18 cellular contexts compared by ENCODE assay signal in the genomic region with DNA sequence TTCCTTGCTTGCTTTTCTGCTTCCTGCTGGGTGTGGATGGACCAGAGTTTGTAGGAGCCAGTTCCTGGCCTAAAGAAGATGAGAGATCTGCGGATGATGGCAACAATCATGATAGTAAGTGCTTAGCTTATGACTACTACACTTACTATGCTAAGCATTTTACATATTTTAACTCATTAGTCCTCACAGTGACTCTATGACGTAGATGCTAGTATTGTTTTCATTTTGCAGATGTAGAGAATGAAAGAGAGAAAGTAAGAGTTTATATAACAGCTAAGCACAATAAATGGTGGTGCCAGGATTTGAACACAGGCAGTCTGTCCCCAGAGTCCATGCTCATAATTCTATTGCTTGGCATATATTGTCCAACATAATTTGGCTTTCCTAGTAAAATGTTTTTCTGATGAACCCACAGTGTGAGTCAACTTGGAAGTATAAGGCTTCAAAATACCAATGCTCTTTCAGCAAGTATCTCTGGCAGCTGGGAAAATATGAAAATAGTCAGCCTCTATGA.
DNase-seq lines count a peak whose midpoint lies in the region; ATAC-seq and TF ChIP-seq lines count a peak whose summit lies in the region.
"Had no signal": no experiment of that assay in that cellular context is flagged by ENCODE, and none has a peak within 500 bp of the region (broad histone marks: within the 10 kb centered on the region; RNA-seq: fewer than 3 reads in every experiment).

No MANE protein-coding gene starts in this region.

- peak overlapping the region; percentile 99 for H3K18ac ChIP-seq in IMR-90 (ENCODE audit: low read depth, low read length)

- H3K27ac Mint-ChIP-seq in stimulated activated naive B cell treated with anti-CD40 and anti-IgM and Interleukin-4, amounts not matched to agents 10 μg/mL and 1 μg/mL and 100 μg/mL, for 72 hours, result no peak overlapping the region
- H3K27ac Mint-ChIP-seq in CD4-positive, alpha-beta T cell, result no peak overlapping the region
- H3K27ac Mint-ChIP-seq: activated T-helper 17 cell treated with anti-CD3 and anti-CD28 coated beads, Interleukin-2, amount 50 U/mL, for 72 hours; effector memory CD8-positive, alpha-beta T cell; mesothelial cell of epicardium had no signal

- H3K36me3 Mint-ChIP-seq in stimulated activated naive B cell treated with anti-CD40 and anti-IgM and Interleukin-4, amounts not matched to agents 10 μg/mL and 1 μg/mL and 100 μg/mL, for 72 hours, result no peaks in the 10 kb centered on the region
- no peaks in the 10 kb centered on the region for H3K36me3 Mint-ChIP-seq in CD4-positive, alpha-beta T cell (ENCODE audit: low read depth)
- H3K36me3 Mint-ChIP-seq: mesothelial cell of epicardium had no signal

- ATAC-seq in IMR-90 (ENCODE audit: low read depth) (peak; percentile 82), GM18861 (IDR thresholded peaks at IDR 0.05; ENCODE audit: unreplicated experiment) (no peak)
- no peak for ATAC-seq in stimulated activated naive B cell treated with anti-CD40 and anti-IgM and Interleukin-4, amounts not matched to agents 10 μg/mL and 1 μg/mL and 100 μg/mL, for 72 hours (replicated peaks)
- ATAC-seq in CD4-positive, alpha-beta T cell (ENCODE audit: poor library complexity), result no peak
- ATAC-seq: activated T-helper 17 cell treated with anti-CD3 and anti-CD28 coated beads, Interleukin-2, amount 50 U/mL, for 72 hours; body of pancreas; effector memory CD8-positive, alpha-beta T cell; HCT116; sciatic nerve had no signal

- peak overlapping the region; percentile 100 for H4K5ac ChIP-seq in IMR-90 (ENCODE audit: low read depth, low read length)

- H3K27ac ChIP-seq in IMR-90 (ENCODE audit: insufficient read depth, low read length) (peak overlapping the region; percentile 92), osteoblast (ENCODE audit: low read depth, low read length) (peak overlapping the region; percentile 74)
- H3K27ac ChIP-seq in CD4-positive, alpha-beta T cell (ENCODE audit: low read depth, low read length), result no peak overlapping the region
- H3K27ac ChIP-seq: body of pancreas, C4-2B had no signal

- H2AFZ ChIP-seq in IMR-90 (replicated peaks; ENCODE audit: low read length, poor library complexity) (no peak overlapping the region), osteoblast (ENCODE audit: low read length) (no peak overlapping the region)

- peak overlapping the region; percentile 55; the same call in 1 of the 2 replicates for H3K9ac ChIP-seq in IMR-90 (ENCODE audit: low read depth, low read length)

- no peaks in the 10 kb centered on the region for H3K79me2 ChIP-seq in osteoblast (ENCODE audit: insufficient read depth, low read length)

- peak overlapping the region; percentile 67; the same call in 1 of the 2 replicates for H2AK5ac ChIP-seq in IMR-90 (ENCODE audit: low read depth, low read length)

- H3K4me2 ChIP-seq in IMR-90 (ENCODE audit: low read depth, low read length), result peak overlapping the region; percentile 72; the same call in 1 of the 2 replicates
- peak overlapping the region; percentile 63 for H3K4me2 ChIP-seq in osteoblast (ENCODE audit: insufficient read depth, low read length)

- H3K9me3 Mint-ChIP-seq in stimulated activated naive B cell treated with anti-CD40 and anti-IgM and Interleukin-4, amounts not matched to agents 10 μg/mL and 1 μg/mL and 100 μg/mL, for 72 hours, result no peaks in the 10 kb centered on the region
- H3K9me3 Mint-ChIP-seq in CD4-positive, alpha-beta T cell, result peaks cover 3% of the 10 kb centered on the region

- no peaks in the 10 kb centered on the region for H3K4me1 Mint-ChIP-seq in stimulated activated naive B cell treated with anti-CD40 and anti-IgM and Interleukin-4, amounts not matched to agents 10 μg/mL and 1 μg/mL and 100 μg/mL, for 72 hours
- H3K4me1 Mint-ChIP-seq in CD4-positive, alpha-beta T cell (ENCODE audit: low read depth), result no peaks in the 10 kb centered on the region
- H3K4me1 Mint-ChIP-seq: activated T-helper 17 cell treated with anti-CD3 and anti-CD28 coated beads, Interleukin-2, amount 50 U/mL, for 72 hours had no signal

- no peak overlapping the region for H2AK9ac ChIP-seq in IMR-90 (replicated peaks; ENCODE audit: low read depth, low read length, poor library complexity)

- H4K91ac ChIP-seq in IMR-90 (ENCODE audit: insufficient read depth, low read depth, low read length), result peak overlapping the region; percentile 91

- peak overlapping the region; percentile 98 for H2BK5ac ChIP-seq in IMR-90 (ENCODE audit: low read depth, low read length, poor library complexity, severe bottlenecking)

- intact Hi-C loops in IMR-90 (cut with micrococcal nuclease), result no loop called here
- intact Hi-C loops in CD4-positive, alpha-beta T cell (cut with DNase I, micrococcal nuclease), result no loop called here

- in situ Hi-C loops in IMR-90 (cut with MboI; ENCODE audit: low sequenced_read_pairs), result no loop called here

- TF ChIP-seq CTCF in IMR-90 (conservative IDR thresholded peaks at IDR 0.05; ENCODE audit: low read depth, low read length), result no peak
- no peak for TF ChIP-seq CTCF in osteoblast (IDR thresholded peaks at IDR 0.05; ENCODE audit: extremely low read depth, low read depth, low read length)
- TF ChIP-seq CTCF in CD4-positive, alpha-beta T cell (IDR thresholded peaks at IDR 0.05), result no peak

- dilution Hi-C loops in IMR-90 (cut with HindIII; ENCODE audit: low sequenced_read_pairs, unreplicated experiment), result no loop called here

- H3K4me3 Mint-ChIP-seq in stimulated activated naive B cell treated with anti-CD40 and anti-IgM and Interleukin-4, amounts not matched to agents 10 μg/mL and 1 μg/mL and 100 μg/mL, for 72 hours, result no peak overlapping the region
- H3K4me3 Mint-ChIP-seq in CD4-positive, alpha-beta T cell, result no peak overlapping the region
- H3K4me3 Mint-ChIP-seq: activated T-helper 17 cell treated with anti-CD3 and anti-CD28 coated beads, Interleukin-2, amount 50 U/mL, for 72 hours; effector memory CD8-positive, alpha-beta T cell; mesothelial cell of epicardium had no signal

- POLR2A ChIA-PET in IMR-90 (lab: Charles Lee; ENCODE audit: unreplicated experiment), result no interaction called here
- POLR2A ChIA-PET in CD4-positive, alpha-beta T cell (lab: Charles Lee), result no interaction called here

- H3K14ac ChIP-seq in IMR-90 (replicated peaks; ENCODE audit: low read depth, low read length), result peak overlapping the region; percentile 77; the same call in 1 of the 2 replicates

- H2BK15ac ChIP-seq in IMR-90 (ENCODE audit: low read depth, low read length), result peak overlapping the region; percentile 74; the same call in 2 of the 3 replicates

- H3K36me3 ChIP-seq in IMR-90 (ENCODE audit: control insufficient read depth, insufficient read depth, low read length) (no peaks in the 10 kb centered on the region), osteoblast (ENCODE audit: insufficient read depth, low read length) (no peaks in the 10 kb centered on the region)

- CTCF ChIA-PET in IMR-90 (lab: Yijun Ruan, JAX), result interaction anchor here (0.8 kb wide), 1 partner anchor 659 kb away, joined by 3 read pairs; no protein-coding TSS in a partner anchor
- CTCF ChIA-PET in CD4-positive, alpha-beta T cell (lab: Charles Lee), result no interaction called here

- peak overlapping the region; percentile 40 to 86; a peak in 3 of 4 replicates for H4K8ac ChIP-seq in IMR-90 (ENCODE audit: low read depth in 2 of 2, low read length in 2 of 2)

- TF ChIP-seq RAD21 in IMR-90 (IDR thresholded peaks at IDR 0.05; ENCODE audit: low read length), result no peak

- H3K4me1 ChIP-seq in IMR-90 (ENCODE audit: control insufficient read depth, insufficient read depth, low read length) (peaks cover 31% of the 10 kb centered on the region), osteoblast (ENCODE audit: insufficient read depth, low read length) (peaks cover 48% of the 10 kb centered on the region)
- H3K4me1 ChIP-seq: body of pancreas had no signal

- H3K9me3 ChIP-seq in IMR-90 (ENCODE audit: control insufficient read depth, insufficient read depth, low read length) (no peaks in the 10 kb centered on the region), osteoblast (ENCODE audit: low read depth, low read length) (no peaks in the 10 kb centered on the region)
- H3K9me3 ChIP-seq in CD4-positive, alpha-beta T cell (ENCODE audit: control insufficient read depth, low read length), result no peaks in the 10 kb centered on the region
- H3K9me3 ChIP-seq: body of pancreas had no signal

- H3K4me3 ChIP-seq in IMR-90 (ENCODE audit: insufficient read depth, low read depth, low read length) (no peak overlapping the region), osteoblast (ENCODE audit: insufficient read depth, low read length) (no peak overlapping the region)
- H3K4me3 ChIP-seq: body of pancreas had no signal

- no peaks in the 10 kb centered on the region for H3K27me3 Mint-ChIP-seq in stimulated activated naive B cell treated with anti-CD40 and anti-IgM and Interleukin-4, amounts not matched to agents 10 μg/mL and 1 μg/mL and 100 μg/mL, for 72 hours
- no peaks in the 10 kb centered on the region for H3K27me3 Mint-ChIP-seq in CD4-positive, alpha-beta T cell
- H3K27me3 Mint-ChIP-seq: activated T-helper 17 cell treated with anti-CD3 and anti-CD28 coated beads, Interleukin-2, amount 50 U/mL, for 72 hours; effector memory CD8-positive, alpha-beta T cell had no signal

- no peak for TF ChIP-seq POLR2A in IMR-90 (IDR thresholded peaks at IDR 0.05; ENCODE audit: low read depth, low read length)

- peak overlapping the region; percentile 92 for H3K4ac ChIP-seq in IMR-90 (ENCODE audit: low read depth, low read length)

- no CpG with 5 or more reads among the region's 2 CpGs for WGBS in IMR-90 (ENCODE audit: extremely low coverage in 2 of 2, insufficient read length in 1 of 2), 2 experiments

- H2BK20ac ChIP-seq in IMR-90 (ENCODE audit: low read depth, low read length), result peak overlapping the region; percentile 90

- no peaks in the 10 kb centered on the region for H4K20me1 ChIP-seq in IMR-90 (ENCODE audit: insufficient read depth, low read length)
- H4K20me1 ChIP-seq in osteoblast (ENCODE audit: insufficient read depth, low read length), result no peaks in the 10 kb centered on the region

- peaks cover 15% of the 10 kb centered on the region for H3K9me1 ChIP-seq in IMR-90 (ENCODE audit: insufficient read depth, low read length)

- peak; percentile 72 for DNase-seq in AG20443 (ENCODE audit: low spot score)
- DNase-seq in IMR-90, result peak; percentile 96
- DNase-seq in dedifferentiated amniotic fluid mesenchymal stem cell (ENCODE audit: extremely low spot score), result peak; percentile 76
- DNase-seq in osteoblast (ENCODE audit: insufficient read length, low spot score, missing footprints), result peak; percentile 49
- DNase-seq in stimulated activated naive B cell treated with anti-CD40 and anti-IgM and Interleukin-4, amounts not matched to agents 10 μg/mL and 1 μg/mL and 100 μg/mL, for 72 hours, result no peak
- no peak for DNase-seq in CD4-positive, alpha-beta T cell
- DNase-seq in globus pallidus (ENCODE audit: low spot score), result no peak
- DNase-seq: body of pancreas; effector memory CD8-positive, alpha-beta T cell; KG1; NCI-H1417; stimulated activated CD4-positive, alpha-beta T cell treated with anti-CD3 and anti-CD28 coated beads, Interleukin-4, amount 100 ng/mL, for 4 hours had no signal

- peak overlapping the region; percentile 96 for H2BK120ac ChIP-seq in IMR-90 (ENCODE audit: low read depth, low read length)

- peak overlapping the region; percentile 65; the same call in 1 of the 2 replicates for H3K56ac ChIP-seq in IMR-90 (ENCODE audit: extremely low read depth, insufficient read depth, low read length)

- no peaks in the 10 kb centered on the region for H3K79me1 ChIP-seq in IMR-90 (ENCODE audit: low read depth in 1 of 2, low read length in 2 of 2)

- H3K23ac ChIP-seq in IMR-90 (ENCODE audit: low read depth, low read length), result no peak overlapping the region; the same call in 1 of the 2 replicates

- H3K27me3 ChIP-seq in IMR-90 (ENCODE audit: control insufficient read depth, insufficient read depth, low read length) (no peaks in the 10 kb centered on the region), osteoblast (ENCODE audit: insufficient read depth, low read length) (no peaks in the 10 kb centered on the region)
- H3K27me3 ChIP-seq in CD4-positive, alpha-beta T cell (ENCODE audit: control insufficient read depth, insufficient read depth, low read length), result no peaks in the 10 kb centered on the region
- H3K27me3 ChIP-seq: body of pancreas had no signal

- BruUV-seq in IMR-90 (replicated peaks; lab: Mats Ljungman, UMichigan), result no TSS peak

Comparison
In these comparisons a context has a peak if more than half of its experiments do, and no peak if none do; other contexts are left out.
1. DNase-seq: peak in AG20443 (single experiment), IMR-90 (single experiment), dedifferentiated amniotic fluid mesenchymal stem cell (single experiment) and osteoblast (single experiment); none in stimulated activated naive B cell treated with anti-CD40 and anti-IgM and Interleukin-4, amounts not matched to agents 10 μg/mL and 1 μg/mL and 100 μg/mL, for 72 hours (single experiment), CD4-positive, alpha-beta T cell (0 of 10) and globus pallidus (single experiment).